In the genomic region with DNA sequence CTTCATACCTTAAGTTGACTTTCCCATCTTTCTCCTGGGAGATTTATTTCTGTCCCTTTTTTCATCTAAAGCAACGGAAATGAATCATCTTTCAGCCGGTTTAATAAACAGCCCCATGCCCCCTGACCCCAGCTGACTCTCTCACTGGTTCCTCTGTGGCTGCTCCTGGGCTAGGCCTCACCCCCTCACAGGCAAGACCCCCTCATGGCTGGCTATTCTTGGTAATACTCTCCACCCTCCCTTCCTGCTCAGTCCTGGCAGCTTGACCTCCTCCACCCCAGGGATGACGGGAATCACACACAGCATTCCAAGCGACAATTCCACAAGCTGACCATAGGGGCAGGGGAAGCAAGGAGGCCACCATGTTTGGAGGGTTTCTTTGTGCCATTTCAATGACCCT, we compare ENCODE assay signal across 16 cellular contexts. TPM values are rescaled to one million over a fixed set of nuclear protein-coding genes. Genes with fewer than 3 reads are reported as not detected.
DNase-seq lines count a peak whose midpoint lies in the region; ATAC-seq and TF ChIP-seq lines count a peak whose summit lies in the region.
"Had no signal": no experiment of that assay in that cellular context is flagged by ENCODE, and none has a peak within 500 bp of the region (broad histone marks: within the 10 kb centered on the region; RNA-seq: fewer than 3 reads in every experiment).

No MANE protein-coding gene starts in this region.

- ATAC-seq in heart right ventricle (peak; percentile 25 to 77 (median 58)), Right ventricle myocardium inferior (no peak), GM19397 (IDR thresholded peaks at IDR 0.05; ENCODE audit: unreplicated experiment) (no peak), GM21381 (IDR thresholded peaks at IDR 0.05; ENCODE audit: unreplicated experiment) (no peak)
- ATAC-seq in stimulated activated memory B cell treated with anti-CD40 and anti-IgM and Interleukin-4, amounts not matched to agents 10 μg/mL and 1 μg/mL and 100 μg/mL, for 72 hours = no peak
- ATAC-seq: pancreas had no signal

- no peaks in the 10 kb centered on the region for H3K9me3 Mint-ChIP-seq in stimulated activated memory B cell treated with anti-CD40 and anti-IgM and Interleukin-4, amounts not matched to agents 10 μg/mL and 1 μg/mL and 100 μg/mL, for 72 hours
- H3K9me3 Mint-ChIP-seq: activated naive CD4-positive, alpha-beta T cell treated with anti-CD3 and anti-CD28 coated beads, Interleukin-2, amount 50 U/mL, for 24 hours; central memory CD8-positive, alpha-beta T cell had no signal

- TF ChIP-seq CTCF in heart right ventricle (IDR thresholded peaks at IDR 0.05) = peak in 1 of 9 donors; percentile 12

- peak overlapping the region in 7 of 10 donors; percentile 15 to 87 (median 52) for H3K27ac ChIP-seq in heart right ventricle
- H3K27ac ChIP-seq: pancreas, suprapubic skin had no signal

- H3K27ac Mint-ChIP-seq in stimulated activated memory B cell treated with anti-CD40 and anti-IgM and Interleukin-4, amounts not matched to agents 10 μg/mL and 1 μg/mL and 100 μg/mL, for 72 hours = peak overlapping the region; percentile 84
- H3K27ac Mint-ChIP-seq: activated naive CD4-positive, alpha-beta T cell treated with anti-CD3 and anti-CD28 coated beads, Interleukin-2, amount 50 U/mL, for 24 hours had no signal

- 53 to 55% methylated on average over 4 of the region's 4 CpGs for WGBS in heart right ventricle, 2 donors

- H3K27me3 Mint-ChIP-seq in stimulated activated memory B cell treated with anti-CD40 and anti-IgM and Interleukin-4, amounts not matched to agents 10 μg/mL and 1 μg/mL and 100 μg/mL, for 72 hours = no peaks in the 10 kb centered on the region

- H3K4me3 Mint-ChIP-seq in stimulated activated memory B cell treated with anti-CD40 and anti-IgM and Interleukin-4, amounts not matched to agents 10 μg/mL and 1 μg/mL and 100 μg/mL, for 72 hours = no peak overlapping the region
- H3K4me3 Mint-ChIP-seq: central memory CD8-positive, alpha-beta T cell had no signal

- intact Hi-C loops in heart right ventricle (cut with DNase I) = no loop called here
- intact Hi-C loops in Right ventricle myocardium inferior (cut with DNase I) = no loop called here

- H3K4me1 Mint-ChIP-seq in stimulated activated memory B cell treated with anti-CD40 and anti-IgM and Interleukin-4, amounts not matched to agents 10 μg/mL and 1 μg/mL and 100 μg/mL, for 72 hours = peaks cover 27% of the 10 kb centered on the region

- H3K27me3 ChIP-seq in heart right ventricle = peaks cover 3 to 49% (median 37%) of the 10 kb centered on the region in 7 donors
- H3K27me3 ChIP-seq: pancreas had no signal

- H3K36me3 ChIP-seq in heart right ventricle = no peaks in the 10 kb centered on the region
- H3K36me3 ChIP-seq: pancreas, suprapubic skin had no signal

- DNase-seq in heart right ventricle (peak; percentile 29 to 58), Right ventricle myocardium inferior (ENCODE audit: missing footprints) (no peak), amniotic epithelial cell (ENCODE audit: low read depth) (peak; percentile 30), iPS-NIHi11 (ENCODE audit: low spot score) (peak; percentile 60), SKM-1 treated with dmso at 0.1 percent for 144 hours (lab: John Stamatoyannopoulos, UW; ENCODE audit: unreplicated experiment) (no peak)
- DNase-seq: activated CD4-positive, CD25-positive, alpha-beta regulatory T cell; Caco-2; erythroblast; NCI-H1048; pancreas had no signal

- H3K9me3 ChIP-seq in heart right ventricle = no peaks in the 10 kb centered on the region
- H3K9me3 ChIP-seq: Caco-2, pancreas, suprapubic skin had no signal

- H3K4me3 ChIP-seq in heart right ventricle = no peak overlapping the region
- H3K4me3 ChIP-seq: suprapubic skin had no signal

- H3K4me1 ChIP-seq in heart right ventricle = peaks cover 0 to 26% (median 15%) of the 10 kb centered on the region in 9 donors
- H3K4me1 ChIP-seq: Caco-2 had no signal

- peaks cover 5% of the 10 kb centered on the region for H3K36me3 Mint-ChIP-seq in stimulated activated memory B cell treated with anti-CD40 and anti-IgM and Interleukin-4, amounts not matched to agents 10 μg/mL and 1 μg/mL and 100 μg/mL, for 72 hours
- H3K36me3 Mint-ChIP-seq: activated naive CD4-positive, alpha-beta T cell treated with anti-CD3 and anti-CD28 coated beads, Interleukin-2, amount 50 U/mL, for 24 hours had no signal

RNA-seq across cellular contexts. Expression of gene ADAP2, which starts 1.5 kb away (rescaled TPM):
- 10 to 100 TPM in 2 of 10 donors, 1 to 10 TPM in 8; 1.2 to 17.9 (median 4.0) TPM for total RNA-seq in heart right ventricle
- 1 to 10 TPM; 3.4 to 4.3 TPM for polyA plus RNA-seq in heart right ventricle
- total RNA-seq in Right ventricle myocardium inferior = 8.6 TPM

RNA-seq across cellular contexts. Expression of gene TEFM, which starts 14.2 kb away (rescaled TPM):
- total RNA-seq in heart right ventricle (10 to 100 TPM in 9 of 10 donors, 1 to 10 TPM in 1; 9.3 to 15.5 (median 13.8) TPM), Right ventricle myocardium inferior (15.6 TPM)
- polyA plus RNA-seq in heart right ventricle = 10 to 100 TPM in 1 of 2 donors, 1 to 10 TPM in 1; 7.8 to 12.7 TPM

RNA-seq across cellular contexts. Expression of gene RNF135, which starts 50.6 kb away (rescaled TPM):
- total RNA-seq in heart right ventricle = 1 to 10 TPM; 2.3 to 7.5 (median 4.5) TPM
- polyA plus RNA-seq in heart right ventricle = 1 to 10 TPM; 5.0 to 8.3 TPM
- 5.7 TPM for total RNA-seq in Right ventricle myocardium inferior

Comparison
In these comparisons a context has a peak if more than half of its experiments do, and no peak if none do; other contexts are left out.
1. ATAC-seq: peak in heart right ventricle (8 of 8); none in Right ventricle myocardium inferior (single experiment), stimulated activated memory B cell treated with anti-CD40 and anti-IgM and Interleukin-4, amounts not matched to agents 10 μg/mL and 1 μg/mL and 100 μg/mL, for 72 hours (single experiment), GM19397 (single experiment) and GM21381 (single experiment).
2. DNase-seq: peak in heart right ventricle (2 of 2), amniotic epithelial cell (single experiment) and iPS-NIHi11 (single experiment); none in Right ventricle myocardium inferior (single experiment) and SKM-1 treated with dmso at 0.1 percent for 144 hours (single experiment).